Comparison of ENCODE assay signal across 19 cellular contexts in the genomic region with DNA sequence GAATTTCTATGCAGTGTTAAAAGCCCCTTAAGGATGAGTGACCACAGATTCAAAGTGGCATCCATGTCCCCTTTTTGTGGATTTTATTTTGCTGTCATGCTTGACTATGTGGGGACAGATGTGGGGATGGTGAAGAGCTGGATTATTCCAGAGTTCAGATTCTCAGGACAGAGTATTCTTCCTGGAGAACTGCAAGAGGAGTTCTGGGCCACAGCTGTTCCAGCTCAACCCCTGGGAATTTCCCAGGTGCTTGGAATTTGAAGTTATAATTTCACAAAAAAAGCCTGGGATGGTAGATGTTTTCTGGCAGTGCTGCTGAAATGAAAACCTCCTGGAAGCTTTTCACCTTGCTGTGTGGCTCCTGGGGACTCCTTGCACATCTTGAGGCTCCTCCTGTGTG.
A peak's percentile ranks its signal among the peaks of the same experiment; 100 is the strongest.
DNase-seq lines count a peak whose midpoint lies in the region; ATAC-seq and TF ChIP-seq lines count a peak whose summit lies in the region.
"Had no signal": no experiment of that assay in that cellular context is flagged by ENCODE, and none has a peak within 500 bp of the region (broad histone marks: within the 10 kb centered on the region; RNA-seq: fewer than 3 reads in every experiment).

No MANE protein-coding gene starts in this region.

- DNase-seq in DMS 273 (lab: John Stamatoyannopoulos, UW; ENCODE audit: unreplicated experiment) (peak; percentile 6), DMS 273 treated with DMSO at 0.1 percent for 48 hours (lab: John Stamatoyannopoulos, UW) (no peak), NCI-H2171 (lab: John Stamatoyannopoulos, UW) (peak; percentile 11), glomerular visceral epithelial cell (ENCODE audit: extremely low spot score) (peak; percentile 50), sciatic nerve (ENCODE audit: low spot score) (no peak), iPS-NIHi7 (ENCODE audit: extremely low spot score) (no peak), GM13976 (ENCODE audit: low spot score) (no peak)
- no peak for DNase-seq in activated CD4-positive, alpha-beta T cell treated with anti-CD3 and anti-CD28 coated beads for 1 hour
- DNase-seq: activated CD8-positive, alpha-beta T cell treated with anti-CD3 and anti-CD28 coated beads, Interleukin-2, amount 10 ng/mL, durations not matched to agents 7 days and 5 days; activated naive CD4-positive, alpha-beta T cell treated with anti-CD3 and anti-CD28 coated beads, Interleukin-2, amount 10 ng/mL, durations not matched to agents 7 days and 5 days; Caco-2; DMS79 treated with DMSO at 0.1 percent for 48 hours; NCI-H1436 treated with DMSO at 0.1 percent for 48 hours; stimulated activated CD4-positive, alpha-beta T cell treated with anti-CD3 and anti-CD28 coated beads, Interleukin-15, amount 100 ng/mL, for 24 hours; T-helper 17 cell had no signal

- intact Hi-C loops in sciatic nerve (cut with DNase I): no loop called here

- peak; percentile 63 for ATAC-seq in sciatic nerve
- ATAC-seq: activated CD4-positive, CD25-positive, alpha-beta regulatory T cell treated with anti-CD3 and anti-CD28 coated beads, Interleukin-2, amount 50 U/mL, for 24 hours; activated CD8-positive, alpha-beta T cell treated with anti-CD3 and anti-CD28 coated beads, Interleukin-2, amount 10 ng/mL, durations not matched to agents 7 days and 5 days; activated T-helper 17 cell treated with anti-CD3 and anti-CD28 coated beads, Interleukin-2, amount 50 U/mL, for 72 hours; gastrocnemius medialis; stimulated activated effector memory CD8-positive, alpha-beta T cell treated with anti-CD3 and anti-CD28 coated beads, Interleukin-12 subunit alpha, Interleukin-12 subunit beta, amount 100 ng/mL, for 72 hours; T-helper 17 cell had no signal

- TF ChIP-seq CTCF in GM13976 (IDR thresholded peaks at IDR 0.05; ENCODE audit: borderline replicate concordance, control extremely low read depth, extremely low read depth, insufficient read depth, missing control alignments): no peak

- in situ Hi-C loops in GM13976 (cut with MboI; ENCODE audit: low sequenced_read_pairs, unreplicated experiment): no loop called here

Comparison
In these comparisons a context has a peak if more than half of its experiments do, and no peak if none do; other contexts are left out.
1. DNase-seq: peak in DMS 273 (single experiment), NCI-H2171 (single experiment) and glomerular visceral epithelial cell (single experiment); none in DMS 273 treated with DMSO at 0.1 percent for 48 hours (single experiment), sciatic nerve (single experiment), iPS-NIHi7 (single experiment), GM13976 (single experiment) and activated CD4-positive, alpha-beta T cell treated with anti-CD3 and anti-CD28 coated beads for 1 hour (single experiment).